Comparison of ENCODE assay signal across 1 cellular context in the genomic region with DNA sequence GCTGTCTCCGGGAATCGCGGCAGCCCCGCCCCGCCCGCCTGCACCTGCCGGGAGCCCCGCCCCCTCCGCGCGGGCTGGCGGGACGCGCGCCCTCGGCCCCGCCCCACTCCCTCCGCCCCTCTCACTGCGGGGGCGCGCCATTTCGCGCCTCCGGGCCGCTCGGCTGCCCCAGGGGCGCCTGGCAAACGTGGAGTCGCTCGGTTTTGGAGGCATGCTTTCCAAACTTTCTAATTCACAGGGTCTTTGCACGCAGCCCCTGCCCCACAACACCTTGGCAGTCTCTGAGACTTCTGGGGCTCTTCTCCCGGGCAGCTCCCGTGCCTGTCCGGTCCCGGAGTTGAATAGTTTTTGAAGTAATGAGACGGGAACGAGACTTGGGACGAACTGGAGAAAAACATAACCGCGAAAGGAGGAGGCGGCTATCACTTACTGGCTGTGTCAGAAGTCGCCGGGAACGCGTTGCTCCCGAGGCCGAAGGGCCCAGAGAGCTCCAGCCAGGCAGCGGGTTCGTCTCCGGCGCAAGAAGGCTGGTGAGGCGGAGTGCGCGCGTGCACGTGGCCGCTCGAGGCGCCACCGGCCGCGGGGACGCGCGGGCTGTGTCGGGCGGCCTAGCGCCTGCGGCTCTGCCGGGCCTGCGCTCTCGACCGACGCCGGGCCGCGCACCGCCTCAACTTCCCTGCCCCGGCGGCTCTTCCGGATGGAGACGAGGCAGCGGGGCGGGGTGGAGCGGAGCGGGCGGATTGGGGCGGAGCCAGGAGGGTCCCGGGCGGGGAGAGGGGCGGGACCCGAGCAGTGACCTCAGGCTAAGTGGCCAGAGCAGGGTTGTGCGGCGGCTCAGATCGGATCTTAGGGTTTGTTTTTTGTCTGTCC.
TF ChIP-seq lines count a peak whose summit lies in the region.

A gene (minus strand): TSS at position 699 of the 870 bp plus-strand sequence. CDS start 3,436 bp downstream, outside the sequence.

TF ChIP-seq in H1, 55 proteins besides CTCF, POLR2A, EP300 and RAD21:
- TF ChIP-seq TCF12 (IDR thresholded peaks at IDR 0.05; ENCODE audit: low read depth, low read length) (no peak), PHF8 (conservative IDR thresholded peaks at IDR 0.05; ENCODE audit: low read depth, low read length) (peak; percentile 85), KDM4A (IDR thresholded peaks at IDR 0.05; ENCODE audit: low read depth, low read length, severe bottlenecking) (peak; percentile 75), SIN3A (conservative IDR thresholded peaks at IDR 0.05 in 1 of 2, IDR thresholded peaks at IDR 0.05 in 1 of 2; ENCODE audit: low read depth in 1 of 2, low read length in 2 of 2) (0 out of 4 replicates have a peak, but pooled peaks of 1 of the 2 experiments have one; percentile 55), BACH1 (IDR thresholded peaks at IDR 0.05; ENCODE audit: low read length) (no peak), RBBP5 (IDR thresholded peaks at IDR 0.05; ENCODE audit: borderline replicate concordance, low read depth, low read length) (peak; percentile 89), TAF1 (IDR thresholded peaks at IDR 0.05; ENCODE audit: low read depth, low read length) (peak; percentile 77), ASH2L (IDR thresholded peaks at IDR 0.05; ENCODE audit: low read length) (peak; percentile 95), NANOG (IDR thresholded peaks at IDR 0.05; ENCODE audit: insufficient read depth, low read depth, low read length, poor library complexity, severe bottlenecking) (no peak), POLR2AphosphoS5 (IDR thresholded peaks at IDR 0.05; ENCODE audit: low read depth, low read length) (peak; percentile 72; the same call in 1 of the 2 replicates), EGR1 (IDR thresholded peaks at IDR 0.05; ENCODE audit: borderline replicate concordance, low read depth, low read length) (peak; percentile 43; the same call in 1 of the 2 replicates)
- TF ChIP-seq, protein P1, sequence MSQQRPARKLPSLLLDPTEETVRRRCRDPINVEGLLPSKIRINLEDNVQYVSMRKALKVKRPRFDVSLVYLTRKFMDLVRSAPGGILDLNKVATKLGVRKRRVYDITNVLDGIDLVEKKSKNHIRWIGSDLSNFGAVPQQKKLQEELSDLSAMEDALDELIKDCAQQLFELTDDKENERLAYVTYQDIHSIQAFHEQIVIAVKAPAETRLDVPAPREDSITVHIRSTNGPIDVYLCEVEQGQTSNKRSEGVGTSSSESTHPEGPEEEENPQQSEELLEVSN (IDR thresholded peaks at IDR 0.05) = peak; percentile 69; the same call in 1 of the 2 replicates
- TF ChIP-seq, protein P2, sequence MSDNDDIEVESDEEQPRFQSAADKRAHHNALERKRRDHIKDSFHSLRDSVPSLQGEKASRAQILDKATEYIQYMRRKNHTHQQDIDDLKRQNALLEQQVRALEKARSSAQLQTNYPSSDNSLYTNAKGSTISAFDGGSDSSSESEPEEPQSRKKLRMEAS (IDR thresholded peaks at IDR 0.05) = peak; percentile 83
